In the genomic region with DNA sequence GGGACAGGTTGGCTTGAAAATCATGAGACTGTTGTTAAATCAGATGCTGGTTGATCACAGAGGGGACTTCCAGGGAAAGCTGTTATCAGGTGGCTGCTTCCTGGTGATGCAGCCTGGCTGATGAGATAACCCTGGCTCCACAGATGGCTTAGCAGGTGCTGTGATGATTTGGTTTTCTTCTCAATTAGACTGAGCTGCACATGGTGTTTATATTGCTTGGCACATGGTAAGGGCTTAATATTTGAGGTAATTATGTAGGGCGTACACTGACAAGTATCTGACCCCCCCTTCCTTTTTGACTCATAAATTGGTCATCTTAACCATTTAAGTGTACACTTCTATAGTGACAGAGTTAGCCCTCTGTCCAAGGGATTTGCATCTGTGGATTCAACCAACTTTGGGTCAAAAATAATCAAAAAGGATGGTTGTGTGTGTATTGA, we compare ENCODE assay signal across 13 cellular contexts. TPM values are rescaled to one million over a fixed set of nuclear protein-coding genes. Genes with fewer than 3 reads are reported as not detected.
A peak's percentile ranks its signal among the peaks of the same experiment; 100 is the strongest.
DNase-seq lines count a peak whose midpoint lies in the region; ATAC-seq and TF ChIP-seq lines count a peak whose summit lies in the region.
"Had no signal": no experiment of that assay in that cellular context is flagged by ENCODE, and none has a peak within 500 bp of the region (broad histone marks: within the 10 kb centered on the region; RNA-seq: fewer than 3 reads in every experiment).

No MANE protein-coding gene starts in this region.

- H3K4me3 ChIP-seq in AG10803 (ENCODE audit: low read length) (no peak overlapping the region), SK-N-MC (no peak overlapping the region), fibroblast of lung (replicated peaks in 1 of 4; ENCODE audit: control extremely low read depth in 1 of 4, insufficient read depth in 1 of 4, low read depth in 3 of 4, low read length in 4 of 4) (no peak overlapping the region)
- H3K4me3 ChIP-seq: thyroid gland had no signal

- H3K9ac ChIP-seq in SK-N-MC (ENCODE audit: insufficient read length) = no peak overlapping the region
- no peak overlapping the region for H3K9ac ChIP-seq in fibroblast of lung (ENCODE audit: insufficient read depth, low read length)

- H3K27ac ChIP-seq in SK-N-MC (peak overlapping the region; percentile 22), fibroblast of lung (ENCODE audit: insufficient read depth, low read length) (no peak overlapping the region)
- H3K27ac ChIP-seq: thyroid gland had no signal

- TF ChIP-seq CTCF in AG10803 (conservative IDR thresholded peaks at IDR 0.05; ENCODE audit: low read length) (no peak), fibroblast of lung (conservative IDR thresholded peaks at IDR 0.05 in 1 of 2, IDR thresholded peaks at IDR 0.05 in 1 of 2; ENCODE audit: low read depth in 1 of 2, low read length in 2 of 2) (no peak)

- H3K9me3 ChIP-seq in SK-N-MC (ENCODE audit: low read depth, low read length) (no peaks in the 10 kb centered on the region), fibroblast of lung (ENCODE audit: control insufficient read depth, insufficient read depth, low read depth, low read length) (no peaks in the 10 kb centered on the region)
- H3K9me3 ChIP-seq: thyroid gland had no signal

- peaks cover 22% of the 10 kb centered on the region for H3K4me1 ChIP-seq in fibroblast of lung (ENCODE audit: control insufficient read depth, extremely low read depth, insufficient read depth, low read length)

- DNase-seq in AG10803 (ENCODE audit: low read depth) (peak; percentile 34), HCEC 1CT (peak; percentile 58), SK-N-MC (ENCODE audit: low read depth, low spot score) (no peak), fibroblast of lung (ENCODE audit: low read depth in 2 of 2) (peak; percentile 29 to 68), AG08396 (ENCODE audit: low spot score) (no peak), NCI-H2029 (lab: John Stamatoyannopoulos, UW) (no peak)
- DNase-seq: activated CD4-positive, CD25-positive, alpha-beta regulatory T cell treated with anti-CD3 and anti-CD28 coated beads, Interleukin-2, amount 50 U/mL, for 72 hours; NCI-H526 treated with DMSO at 0.1 percent for 48 hours; stimulated activated CD4-positive, alpha-beta T cell treated with anti-CD3 and anti-CD28 coated beads, Interleukin-2, amount 100 ng/mL, for 48 hours; thyroid gland had no signal

- H3K4me2 ChIP-seq in fibroblast of lung (ENCODE audit: extremely low read depth, insufficient read depth, low read length) = no peak overlapping the region

- no peaks in the 10 kb centered on the region for H3K27me3 ChIP-seq in fibroblast of lung (ENCODE audit: control insufficient read depth, insufficient read depth, low read length)
- H3K27me3 ChIP-seq: thyroid gland had no signal

- ATAC-seq in HG02623 (IDR thresholded peaks at IDR 0.05; ENCODE audit: unreplicated experiment) = no peak
- ATAC-seq in GM21381 (IDR thresholded peaks at IDR 0.05; ENCODE audit: unreplicated experiment) = no peak

- peaks cover 47% of the 10 kb centered on the region for H3K79me2 ChIP-seq in fibroblast of lung (ENCODE audit: control insufficient read depth, insufficient read depth, low read length)

- H3K36me3 ChIP-seq in SK-N-MC (ENCODE audit: insufficient read depth, low read length) = peaks cover 73% of the 10 kb centered on the region
- peaks cover 25% of the 10 kb centered on the region for H3K36me3 ChIP-seq in fibroblast of lung (ENCODE audit: control insufficient read depth, insufficient read depth, low read length)

- no peaks in the 10 kb centered on the region for H4K20me1 ChIP-seq in fibroblast of lung (ENCODE audit: control insufficient read depth, extremely low read depth, insufficient read depth, low read length)

- no peak overlapping the region for H2AFZ ChIP-seq in fibroblast of lung (ENCODE audit: low read length)

RNA-seq across cellular contexts. Expression of a gene that starts 7.0 kb away (rescaled TPM):
- 1,593 and 2,352 TPM in 2 replicates for total RNA-seq in fibroblast of lung
- polyA plus RNA-seq in fibroblast of lung = 3,359 and 3,446 TPM in 2 replicates
- polyA plus RNA-seq in fibroblast of lung (2012) = 2,516 and 2,861 TPM in 2 replicates
- 1,972 and 3,395 TPM in 2 replicates for polyA minus RNA-seq in fibroblast of lung (ENCODE audit: low replicate concordance)

RNA-seq across cellular contexts. Expression of a gene that starts 26.6 kb away (rescaled TPM):
- total RNA-seq in fibroblast of lung = 1.3 and 1.8 TPM in 2 replicates
- polyA plus RNA-seq in fibroblast of lung = 0.42 and 0.66 TPM in 2 replicates
- polyA plus RNA-seq in fibroblast of lung (2012) = 1.0 and 1.5 TPM in 2 replicates
- 0.20 and 2.1 TPM in 2 replicates for polyA minus RNA-seq in fibroblast of lung (ENCODE audit: low replicate concordance)
- total RNA-seq: HT1080 had no signal

RNA-seq across cellular contexts. Expression of a gene that starts 54.9 kb away (rescaled TPM):
- 4.3 and 6.2 TPM in 2 replicates for total RNA-seq in fibroblast of lung
- 9.8 and 18.9 TPM in 2 replicates for polyA plus RNA-seq in fibroblast of lung
- polyA plus RNA-seq in fibroblast of lung (2012) = 7.1 and 16.6 TPM in 2 replicates
- polyA minus RNA-seq in fibroblast of lung (ENCODE audit: low replicate concordance) = 29.2 and 42.7 TPM in 2 replicates

Comparison
In these comparisons a context has a peak if more than half of its experiments do, and no peak if none do; other contexts are left out.
1. DNase-seq: peak in AG10803 (single experiment), HCEC 1CT (single experiment) and fibroblast of lung (2 of 2); none in SK-N-MC (single experiment), AG08396 (single experiment) and NCI-H2029 (single experiment).